Comparison of ENCODE assay signal across 21 cellular contexts in genomic region chr10:124476043-124476725, GRCh38. TPM values are rescaled to one million over a fixed set of nuclear protein-coding genes. Genes with fewer than 3 reads are reported as not detected.
DNase-seq lines count a peak whose midpoint lies in the region; ATAC-seq, FAIRE-seq and TF ChIP-seq lines count a peak whose summit lies in the region.
"Had no signal": no experiment of that assay in that cellular context is flagged by ENCODE, and none has a peak within 500 bp of the region (broad histone marks: within the 10 kb centered on the region; RNA-seq: fewer than 3 reads in every experiment).

No MANE protein-coding gene starts in this region.

- CTCF ChIA-PET in A549 (lab: Yijun Ruan, JAX) = interaction anchor here (1.0 to 1.4 kb wide), 2 partner anchors 15 to 86 kb away, joined by 3 to 4 read pairs; no protein-coding TSS in a partner anchor

- POLR2A ChIA-PET in A549 (lab: Yijun Ruan, JAX) = no interaction called here

- H3K4me2 ChIP-seq in A549 = no peak overlapping the region

- ATAC-seq in A549 = peak; percentile 23 to 45; a peak in 4 of 6 replicates
- ATAC-seq in esophagus mucosa = no peak
- no peak for ATAC-seq in GM21528 (IDR thresholded peaks at IDR 0.05; ENCODE audit: low FRiP score, unreplicated experiment)
- ATAC-seq in HG02678 (IDR thresholded peaks at IDR 0.05; ENCODE audit: unreplicated experiment) = no peak
- ATAC-seq: PC-3 had no signal

- DNase-seq in A549 (ENCODE audit: low read depth in 1 of 2, low spot score in 1 of 2) (peak in 1 of 2 experiments; percentile 20), Peyer's patch (peak in 2 of 3 donors; percentile 80 to 88), kidney tubule cell (ENCODE audit: low spot score) (peak; percentile 28), mucosa of gallbladder (ENCODE audit: low spot score) (peak; percentile 81), retina (no peak)
- DNase-seq: CD4-positive, alpha-beta memory T cell; GDM1; NCI-H1417 treated with DMSO at 0.1 percent for 48 hours; NCI-H1930; NCI-H526 treated with DMSO at 0.1 percent for 48 hours; PC-3 had no signal

- no peak for TF ChIP-seq CTCF in A549 (IDR thresholded peaks at IDR 0.05)
- no peak for TF ChIP-seq CTCF in Peyer's patch (IDR thresholded peaks at IDR 0.05)

- H3K9me3 ChIP-seq in A549 = no peaks in the 10 kb centered on the region
- H3K9me3 ChIP-seq in Peyer's patch = no peaks in the 10 kb centered on the region
- H3K9me3 ChIP-seq: SJSA1 had no signal

- TF ChIP-seq RAD21 in A549 (conservative IDR thresholded peaks at IDR 0.05 in 1 of 2, IDR thresholded peaks at IDR 0.05 in 1 of 2) = no peak

- H3K27me3 ChIP-seq in Peyer's patch = no peaks in the 10 kb centered on the region
- H3K27me3 ChIP-seq: SJSA1 had no signal

- no peak for FAIRE-seq in A549 (lab: Jason Lieb, UNC)
- FAIRE-seq: D721Med, GM12891, HTR-8/SVneo had no signal

- no peak for TF ChIP-seq POLR2A in A549 (IDR thresholded peaks at IDR 0.05; ENCODE audit: low read length)
- peak in 1 of 2 donors; percentile 52 for TF ChIP-seq POLR2A in Peyer's patch (IDR thresholded peaks at IDR 0.05)

- H3K27ac ChIP-seq in A549 = no peak overlapping the region
- peak overlapping the region in 2 of 4 donors; percentile 62 to 73 for H3K27ac ChIP-seq in Peyer's patch
- H3K27ac ChIP-seq: 22Rv1, SJSA1 had no signal

- no peaks in the 10 kb centered on the region for H3K36me3 ChIP-seq in Peyer's patch
- H3K36me3 ChIP-seq: SJSA1 had no signal

- H3K4me3 ChIP-seq in A549 = no peak overlapping the region
- H3K4me3 ChIP-seq in Peyer's patch = no peak overlapping the region
- H3K4me3 ChIP-seq: SJSA1 had no signal

- H3K4me1 ChIP-seq in A549 = peaks cover 7% of the 10 kb centered on the region; the same call in 1 of the 3 replicates
- H3K4me1 ChIP-seq in Peyer's patch = peaks cover 0 to 10% (median 0%) of the 10 kb centered on the region in 4 donors
- H3K4me1 ChIP-seq: SJSA1 had no signal

- TF ChIP-seq EP300 in A549 (IDR thresholded peaks at IDR 0.05) = no peak

- 79% methylated on average over 17 of the region's 23 CpGs for WGBS in A549 (ENCODE audit: missing lambda C conversion rate)

TF ChIP-seq in A549, 52 proteins besides CTCF, POLR2A, EP300 and RAD21:
- TF ChIP-seq RARB (CRISPR knock-in tag; IDR thresholded peaks at IDR 0.05) (no peak), RFX5 (IDR thresholded peaks at IDR 0.05) (no peak), HOXA7 (CRISPR knock-in tag; IDR thresholded peaks at IDR 0.05) (no peak), KDM5A (IDR thresholded peaks at IDR 0.05) (no peak), SREBF2 (IDR thresholded peaks at IDR 0.05) (no peak), HEYL (CRISPR knock-in tag; IDR thresholded peaks at IDR 0.05) (no peak), GATA3 (IDR thresholded peaks at IDR 0.05; ENCODE audit: borderline replicate concordance) (no peak), RCOR1 (IDR thresholded peaks at IDR 0.05; ENCODE audit: low read depth, low read length) (no peak), ZNF302 (CRISPR knock-in tag; IDR thresholded peaks at IDR 0.05) (no peak), BHLHE40 (IDR thresholded peaks at IDR 0.05; ENCODE audit: low read depth, low read length) (no peak), PHF8 (IDR thresholded peaks at IDR 0.05; ENCODE audit: borderline replicate concordance, low read depth) (no peak), MAZ (IDR thresholded peaks at IDR 0.05; ENCODE audit: borderline replicate concordance, low read depth, low read length) (no peak), RNF2 (IDR thresholded peaks at IDR 0.05; ENCODE audit: borderline replicate concordance, low read depth) (no peak), KDM1A (IDR thresholded peaks at IDR 0.05; ENCODE audit: low read depth) (no peak), NPAS2 (CRISPR knock-in tag; IDR thresholded peaks at IDR 0.05; ENCODE audit: borderline replicate concordance) (no peak), CHD4 (IDR thresholded peaks at IDR 0.05; ENCODE audit: borderline replicate concordance) (no peak), HDAC2 (IDR thresholded peaks at IDR 0.05) (no peak), USF2 (IDR thresholded peaks at IDR 0.05) (no peak)
- TF ChIP-seq, protein P1, sequence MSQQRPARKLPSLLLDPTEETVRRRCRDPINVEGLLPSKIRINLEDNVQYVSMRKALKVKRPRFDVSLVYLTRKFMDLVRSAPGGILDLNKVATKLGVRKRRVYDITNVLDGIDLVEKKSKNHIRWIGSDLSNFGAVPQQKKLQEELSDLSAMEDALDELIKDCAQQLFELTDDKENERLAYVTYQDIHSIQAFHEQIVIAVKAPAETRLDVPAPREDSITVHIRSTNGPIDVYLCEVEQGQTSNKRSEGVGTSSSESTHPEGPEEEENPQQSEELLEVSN (IDR thresholded peaks at IDR 0.05; ENCODE audit: borderline replicate concordance, low read depth) = no peak
- TF ChIP-seq, protein P2, sequence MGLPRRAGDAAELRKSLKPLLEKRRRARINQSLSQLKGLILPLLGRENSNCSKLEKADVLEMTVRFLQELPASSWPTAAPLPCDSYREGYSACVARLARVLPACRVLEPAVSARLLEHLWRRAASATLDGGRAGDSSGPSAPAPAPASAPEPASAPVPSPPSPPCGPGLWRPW (IDR thresholded peaks at IDR 0.05) = no peak

RNA-seq across cellular contexts. Expression of gene LHPP, which starts 14.6 kb away (rescaled TPM):
- polyA plus RNA-seq in A549 (2011; rRNA removed) (18.6 and 21.7 TPM in 2 replicates), A549 (2017; fragmentation: RNase III; extraction: RNeasy Plus Mini Kit Qiagen cat#74134 plus additional on column Dnase treatment) (11.5 to 15.7 TPM (median 14.4 TPM) in 3 replicates)
- 13.2 and 16.1 TPM in 2 replicates for polyA plus RNA-seq in A549 (2012; cell fraction: cytosol; rRNA removed)
- polyA plus RNA-seq in A549 (2012; cell fraction: nucleus; rRNA removed) = 14.0 and 22.8 TPM in 2 replicates
- 10.6 and 15.7 TPM in 2 replicates for polyA minus RNA-seq in A549 (2011; rRNA and poly(A)+ RNA removed)
- total RNA-seq in Peyer's patch (10 to 100 TPM; 34.2 to 76.7 (median 38.2) TPM), mucosa of gallbladder (35.9 TPM), esophagus mucosa (23.2 TPM)

RNA-seq across cellular contexts. Expression of gene NKX1-2, which starts 26.3 kb away (rescaled TPM):
- polyA plus RNA-seq in A549 (2011; rRNA removed) (0.16 and 0.20 TPM in 2 replicates), A549 (2017; fragmentation: RNase III; extraction: RNeasy Plus Mini Kit Qiagen cat#74134 plus additional on column Dnase treatment) (0.03 to 0.08 TPM (median 0.03 TPM) in 3 replicates)
- 0.01 TPM in 1 of 2 replicates, not detected in the other for polyA plus RNA-seq in A549 (2012; cell fraction: cytosol; rRNA removed)
- polyA plus RNA-seq in A549 (2012; cell fraction: nucleus; rRNA removed) = not detected in 2 replicates
- 0.10 and 0.12 TPM in 2 replicates for polyA minus RNA-seq in A549 (2011; rRNA and poly(A)+ RNA removed)
- total RNA-seq in Peyer's patch (not detected), mucosa of gallbladder (0.09 TPM), esophagus mucosa (0.16 TPM)
- total RNA-seq: CD4-positive, alpha-beta memory T cell; H4; SJSA1 had no signal
- polyA plus RNA-seq: BJ; CD4-positive, alpha-beta memory T cell had no signal

RNA-seq across cellular contexts. Expression of gene OAT, which starts 57.5 kb away (rescaled TPM):
- polyA plus RNA-seq in A549 (2011; rRNA removed) = 82.6 and 97.6 TPM in 2 replicates
- 34.2 and 40.9 TPM in 2 replicates for polyA plus RNA-seq in A549 (2012; cell fraction: cytosol; rRNA removed)
- polyA plus RNA-seq in A549 (2012; cell fraction: nucleus; rRNA removed) = 20.9 and 43.4 TPM in 2 replicates
- polyA plus RNA-seq in A549 (2017; fragmentation: RNase III; extraction: RNeasy Plus Mini Kit Qiagen cat#74134 plus additional on column Dnase treatment) = 74.5 to 81.3 TPM (median 75.3 TPM) in 3 replicates
- polyA minus RNA-seq in A549 (2011; rRNA and poly(A)+ RNA removed) = 34.0 and 40.0 TPM in 2 replicates
- total RNA-seq in Peyer's patch = 1,000 to 10,000 TPM in 1 of 4 donors, 100 to 1,000 TPM in 3; 155 to 1,170 (median 625) TPM
- total RNA-seq in mucosa of gallbladder = 133 TPM
- 104 TPM for total RNA-seq in esophagus mucosa

Comparison
In these comparisons a context has a peak if more than half of its experiments do, and no peak if none do; other contexts are left out.
1. ATAC-seq: peak in A549 (2 of 2); none in esophagus mucosa (single experiment), GM21528 (single experiment) and HG02678 (single experiment).